ENCODE assay signal across 10 cellular contexts in the genomic region with DNA sequence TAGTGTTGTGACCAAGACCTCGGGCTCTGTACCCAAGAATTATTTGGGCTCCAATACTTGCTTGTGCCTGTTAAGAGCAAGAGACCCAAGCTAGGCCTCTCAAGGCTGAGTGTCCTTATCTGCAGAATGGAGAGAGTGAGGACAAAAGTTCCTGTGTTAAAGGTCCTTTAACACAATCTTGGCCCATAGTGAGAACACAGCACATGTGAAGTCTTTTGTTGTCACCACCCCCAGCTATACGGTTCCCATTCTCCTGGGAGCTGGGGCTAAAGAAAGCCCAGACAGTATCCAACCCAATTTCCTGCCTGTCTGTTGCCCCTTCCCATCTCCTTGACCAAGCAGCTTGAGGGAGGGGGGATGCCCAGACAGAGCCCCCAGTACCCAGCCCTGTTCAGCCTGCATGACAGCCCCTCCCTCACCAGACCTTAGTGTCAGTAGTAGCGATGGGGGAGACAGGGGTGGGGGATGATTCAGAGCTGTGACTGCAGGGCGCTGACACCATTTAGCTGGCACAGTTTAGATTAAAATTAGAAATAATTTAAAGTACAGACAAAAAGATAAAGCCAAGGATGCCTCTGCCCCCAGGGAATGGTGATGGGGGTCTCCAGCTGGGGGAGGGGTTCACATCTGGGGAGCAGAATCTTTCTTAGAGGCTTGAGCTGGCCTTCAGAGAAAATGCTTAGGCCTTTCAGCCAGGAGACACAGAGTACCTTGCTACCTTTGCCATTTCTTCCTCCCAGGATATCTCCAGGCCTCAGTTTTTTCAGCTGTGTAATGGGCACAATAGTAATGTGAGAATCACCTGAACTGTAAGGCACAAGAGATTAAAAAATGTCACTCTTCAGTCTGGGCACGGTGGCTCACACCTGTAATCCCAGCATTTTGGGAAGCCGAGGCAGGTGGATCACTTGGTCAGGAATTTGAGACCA. TPM values are rescaled to one million over a fixed set of nuclear protein-coding genes. Genes with fewer than 3 reads are reported as not detected.
DNase-seq lines count a peak whose midpoint lies in the region; ATAC-seq and TF ChIP-seq lines count a peak whose summit lies in the region.
"Had no signal": no experiment of that assay in that cellular context is flagged by ENCODE, and none has a peak within 500 bp of the region (broad histone marks: within the 10 kb centered on the region; RNA-seq: fewer than 3 reads in every experiment).

No MANE protein-coding gene starts in this region.

- CTCF ChIA-PET in CD8-positive, alpha-beta memory T cell (lab: Charles Lee) = interaction anchor here (0.7 to 4.2 kb wide), 5 partner anchors 28 to 49 kb away, joined by 3 to 16 read pairs (median 3); no protein-coding TSS in a partner anchor

- no peaks in the 10 kb centered on the region for H3K9me3 ChIP-seq in CD8-positive, alpha-beta memory T cell (ENCODE audit: low read length)
- H3K9me3 ChIP-seq in Loucy (ENCODE audit: insufficient read depth, low read depth, low read length) = no peaks in the 10 kb centered on the region

- H3K27ac ChIP-seq in CD8-positive, alpha-beta memory T cell (ENCODE audit: low read depth, low read length) = no peak overlapping the region

- peaks cover 33 to 49% (median 42%) of the 10 kb centered on the region in 3 donors for H3K4me1 Mint-ChIP-seq in CD8-positive, alpha-beta memory T cell
- H3K4me1 Mint-ChIP-seq in central memory CD8-positive, alpha-beta T cell = peaks cover 43% of the 10 kb centered on the region
- peaks cover 38% of the 10 kb centered on the region for H3K4me1 Mint-ChIP-seq in neural crest cell

- H3K4me1 ChIP-seq in CD8-positive, alpha-beta memory T cell (ENCODE audit: insufficient read depth, low read length) = peaks cover 25% of the 10 kb centered on the region
- H3K4me1 ChIP-seq in Loucy (ENCODE audit: insufficient read depth, low read length, poor library complexity, severe bottlenecking) = peaks cover 39% of the 10 kb centered on the region

- H3K27me3 Mint-ChIP-seq in CD8-positive, alpha-beta memory T cell = peaks cover 0 to 4% of the 10 kb centered on the region in 2 donors
- no peaks in the 10 kb centered on the region for H3K27me3 Mint-ChIP-seq in central memory CD8-positive, alpha-beta T cell
- H3K27me3 Mint-ChIP-seq in neural crest cell (ENCODE audit: low read depth) = peaks cover 29% of the 10 kb centered on the region

- no peak overlapping the region for H2AFZ ChIP-seq in Loucy (ENCODE audit: low read length)

- POLR2A ChIA-PET in CD8-positive, alpha-beta memory T cell (lab: Charles Lee) = interaction anchor here (0.6 kb wide), 1 partner anchor 9 kb away, joined by 3 read pairs; no protein-coding TSS in a partner anchor

- DNase-seq in CD8-positive, alpha-beta memory T cell = no peak
- DNase-seq in central memory CD8-positive, alpha-beta T cell (ENCODE audit: low spot score in 2 of 2) = no peak
- DNase-seq in neural crest cell (ENCODE audit: low read depth, low spot score) = no peak
- no peak for DNase-seq in DMS153 (lab: John Stamatoyannopoulos, UW)
- DNase-seq in NCI-H1105 treated with DMSO at 0.1 percent for 48 hours (lab: John Stamatoyannopoulos, UW) = no peak
- no peak for DNase-seq in globus pallidus (ENCODE audit: low spot score)
- DNase-seq: NCI-H2171 treated with DMSO at 0.1 percent for 48 hours, trophoblast cell had no signal

- no peaks in the 10 kb centered on the region; the same call in 1 of the 2 replicates for H3K79me2 ChIP-seq in Loucy (ENCODE audit: insufficient read depth, low read length)

- peak overlapping the region; percentile 50 for H3K4me2 ChIP-seq in Loucy (ENCODE audit: low read depth, low read length, poor library complexity, severe bottlenecking)

- H3K4me3 ChIP-seq in CD8-positive, alpha-beta memory T cell (ENCODE audit: low read length) = no peak overlapping the region
- no peak overlapping the region for H3K4me3 ChIP-seq in Loucy (ENCODE audit: low read length, poor library complexity, severe bottlenecking)

- no peaks in the 10 kb centered on the region for H4K20me1 ChIP-seq in Loucy (ENCODE audit: insufficient read depth, low read length, poor library complexity, severe bottlenecking)

- no peaks in the 10 kb centered on the region for H3K9me3 Mint-ChIP-seq in CD8-positive, alpha-beta memory T cell
- H3K9me3 Mint-ChIP-seq in central memory CD8-positive, alpha-beta T cell = no peaks in the 10 kb centered on the region
- no peaks in the 10 kb centered on the region for H3K9me3 Mint-ChIP-seq in neural crest cell

- H3K9ac ChIP-seq in Loucy (ENCODE audit: low read depth, low read length, poor library complexity, severe bottlenecking) = no peak overlapping the region

- TF ChIP-seq CTCF in Loucy (conservative IDR thresholded peaks at IDR 0.05; ENCODE audit: low read length) (no peak), neural crest cell (conservative IDR thresholded peaks at IDR 0.05) (no peak)

- no peaks in the 10 kb centered on the region for H3K9me2 ChIP-seq in Loucy (replicated peaks; ENCODE audit: low read depth, low read length)

- no peak for ATAC-seq in central memory CD8-positive, alpha-beta T cell (replicated peaks; ENCODE audit: extremely low read depth, poor library complexity, severe bottlenecking)
- ATAC-seq in GM19467 (IDR thresholded peaks at IDR 0.05; ENCODE audit: unreplicated experiment) = no peak

- H3F3A ChIP-seq in Loucy (ENCODE audit: low read depth) = no peaks in the 10 kb centered on the region

- H3K27me3 ChIP-seq in CD8-positive, alpha-beta memory T cell (ENCODE audit: insufficient read depth, low read length, poor library complexity, severe bottlenecking) = no peaks in the 10 kb centered on the region
- H3K27me3 ChIP-seq in Loucy (ENCODE audit: insufficient read depth, low read length, poor library complexity, severe bottlenecking) = no peaks in the 10 kb centered on the region

- H3K27ac Mint-ChIP-seq in CD8-positive, alpha-beta memory T cell = peak overlapping the region; percentile 76 to 95 (median 92)
- H3K27ac Mint-ChIP-seq in central memory CD8-positive, alpha-beta T cell (ENCODE audit: low read depth) = peak overlapping the region; percentile 81
- peak overlapping the region; percentile 14 for H3K27ac Mint-ChIP-seq in neural crest cell (ENCODE audit: unreplicated experiment)

- H3K4me3 Mint-ChIP-seq in CD8-positive, alpha-beta memory T cell = peak overlapping the region; percentile 82 to 97 (median 89)
- H3K4me3 Mint-ChIP-seq in central memory CD8-positive, alpha-beta T cell = peak overlapping the region; percentile 84
- peak overlapping the region; percentile 80 for H3K4me3 Mint-ChIP-seq in neural crest cell

- no peaks in the 10 kb centered on the region for H3K36me3 ChIP-seq in CD8-positive, alpha-beta memory T cell (ENCODE audit: insufficient read depth, low read length)
- H3K36me3 ChIP-seq in Loucy (ENCODE audit: insufficient read depth, low read length) = no peaks in the 10 kb centered on the region

- H3K36me3 Mint-ChIP-seq in CD8-positive, alpha-beta memory T cell = peaks cover 0 to 13% (median 0%) of the 10 kb centered on the region in 3 donors
- H3K36me3 Mint-ChIP-seq in central memory CD8-positive, alpha-beta T cell (ENCODE audit: insufficient read depth) = peaks cover 17% of the 10 kb centered on the region
- no peaks in the 10 kb centered on the region for H3K36me3 Mint-ChIP-seq in neural crest cell (ENCODE audit: low read depth)

RNA-seq across cellular contexts. Expression of a gene that starts 2.7 kb away (rescaled TPM):
- total RNA-seq in CD8-positive, alpha-beta memory T cell = 10 to 100 TPM; 27.2 to 27.3 TPM
- polyA plus RNA-seq in CD8-positive, alpha-beta memory T cell = 27.3 TPM
- total RNA-seq in neural crest cell = 10.8 and 11.9 TPM in 2 replicates

RNA-seq across cellular contexts. Expression of a gene that starts 33.5 kb away (rescaled TPM):
- 10 to 100 TPM; 52.7 to 58.5 TPM for total RNA-seq in CD8-positive, alpha-beta memory T cell
- 31.3 TPM for polyA plus RNA-seq in CD8-positive, alpha-beta memory T cell
- 26.3 and 32.4 TPM in 2 replicates for total RNA-seq in neural crest cell

Comparison
In these comparisons a context has a peak if more than half of its experiments do, and no peak if none do; other contexts are left out.
1. H3K27ac Mint-ChIP-seq: peak in every context shown above with its lines; median percentile 92 in CD8-positive, alpha-beta memory T cell; 81 in central memory CD8-positive, alpha-beta T cell; 14 in neural crest cell.